Comparison of ENCODE assay signal across 19 cellular contexts in genomic region chr2:197358927-197359326, GRCh38. TPM values are rescaled to one million over a fixed set of nuclear protein-coding genes. Genes with fewer than 3 reads are reported as not detected.
DNase-seq lines count a peak whose midpoint lies in the region; ATAC-seq and FAIRE-seq lines count a peak whose summit lies in the region.
"Had no signal": no experiment of that assay in that cellular context is flagged by ENCODE, and none has a peak within 500 bp of the region (broad histone marks: within the 10 kb centered on the region; RNA-seq: fewer than 3 reads in every experiment).

No MANE protein-coding gene starts in this region.

- intact Hi-C loops in activated T-helper 2 cell treated with anti-CD3 and anti-CD28 coated beads, Interferon-gamma antibody, Interleukin-2, Interleukin-4, amounts not matched to agents 10 μg/mL and 5 μg/mL and 100 μg/mL, durations not matched to agents 14 hours and 24 hours and 36 hours (cut with micrococcal nuclease): no loop called here

- no peaks in the 10 kb centered on the region for H3K36me3 Mint-ChIP-seq in activated T-cell treated with anti-CD3 and anti-CD28 coated beads, Interleukin-2, amount 50 U/mL, for 24 hours (ENCODE audit: low read depth)
- peaks cover 3% of the 10 kb centered on the region for H3K36me3 Mint-ChIP-seq in activated T-helper 2 cell treated with anti-CD3 and anti-CD28 coated beads, Interferon-gamma antibody, Interleukin-2, Interleukin-4, amounts not matched to agents 10 μg/mL and 5 μg/mL and 100 μg/mL, durations not matched to agents 14 hours and 24 hours and 36 hours (ENCODE audit: low read depth)
- no peaks in the 10 kb centered on the region for H3K36me3 Mint-ChIP-seq in naive thymus-derived CD8-positive, alpha-beta T cell
- H3K36me3 Mint-ChIP-seq: immature natural killer cell had no signal

- peak overlapping the region; percentile 84 for H3K27ac Mint-ChIP-seq in activated T-cell treated with anti-CD3 and anti-CD28 coated beads, Interleukin-2, amount 50 U/mL, for 24 hours
- peak overlapping the region; percentile 1 for H3K27ac Mint-ChIP-seq in activated T-helper 2 cell treated with anti-CD3 and anti-CD28 coated beads, Interferon-gamma antibody, Interleukin-2, Interleukin-4, amounts not matched to agents 10 μg/mL and 5 μg/mL and 100 μg/mL, durations not matched to agents 14 hours and 24 hours and 36 hours
- H3K27ac Mint-ChIP-seq in naive thymus-derived CD8-positive, alpha-beta T cell: peak overlapping the region in 6 of 10 donors; percentile 37 to 78 (median 65)
- H3K27ac Mint-ChIP-seq: immature natural killer cell had no signal

- H3K27me3 Mint-ChIP-seq in activated T-cell treated with anti-CD3 and anti-CD28 coated beads, Interleukin-2, amount 50 U/mL, for 24 hours: no peaks in the 10 kb centered on the region
- no peaks in the 10 kb centered on the region for H3K27me3 Mint-ChIP-seq in activated T-helper 2 cell treated with anti-CD3 and anti-CD28 coated beads, Interferon-gamma antibody, Interleukin-2, Interleukin-4, amounts not matched to agents 10 μg/mL and 5 μg/mL and 100 μg/mL, durations not matched to agents 14 hours and 24 hours and 36 hours (ENCODE audit: low read depth)
- no peaks in the 10 kb centered on the region for H3K27me3 Mint-ChIP-seq in naive thymus-derived CD8-positive, alpha-beta T cell

- H3K9me3 Mint-ChIP-seq in activated T-cell treated with anti-CD3 and anti-CD28 coated beads, Interleukin-2, amount 50 U/mL, for 24 hours: peaks cover 5% of the 10 kb centered on the region
- H3K9me3 Mint-ChIP-seq in activated T-helper 2 cell treated with anti-CD3 and anti-CD28 coated beads, Interferon-gamma antibody, Interleukin-2, Interleukin-4, amounts not matched to agents 10 μg/mL and 5 μg/mL and 100 μg/mL, durations not matched to agents 14 hours and 24 hours and 36 hours: peaks cover 8% of the 10 kb centered on the region
- H3K9me3 Mint-ChIP-seq in naive thymus-derived CD8-positive, alpha-beta T cell: no peaks in the 10 kb centered on the region
- H3K9me3 Mint-ChIP-seq: immature natural killer cell had no signal

- FAIRE-seq in HTR-8/SVneo (lab: Jason Lieb, UNC): no peak
- FAIRE-seq: A204.1, GM18507 had no signal

- peak; percentile 57 to 78 for ATAC-seq in naive thymus-derived CD8-positive, alpha-beta T cell
- ATAC-seq: esophagus mucosa, heart left ventricle had no signal

- H3K4me3 Mint-ChIP-seq in activated T-cell treated with anti-CD3 and anti-CD28 coated beads, Interleukin-2, amount 50 U/mL, for 24 hours: no peak overlapping the region
- no peak overlapping the region for H3K4me3 Mint-ChIP-seq in activated T-helper 2 cell treated with anti-CD3 and anti-CD28 coated beads, Interferon-gamma antibody, Interleukin-2, Interleukin-4, amounts not matched to agents 10 μg/mL and 5 μg/mL and 100 μg/mL, durations not matched to agents 14 hours and 24 hours and 36 hours (ENCODE audit: low read depth)
- peak overlapping the region in 3 of 10 donors; percentile 1 to 48 (median 14) for H3K4me3 Mint-ChIP-seq in naive thymus-derived CD8-positive, alpha-beta T cell
- H3K4me3 Mint-ChIP-seq: immature natural killer cell had no signal

- POLR2A ChIA-PET in naive thymus-derived CD8-positive, alpha-beta T cell (lab: Charles Lee): interaction anchor here (0.6 to 1.8 kb wide), 4 partner anchors 15 to 160 kb away, joined by 3 to 4 read pairs (median 4); partner anchors contain the start of gene ANKRD44

- peaks cover 49% of the 10 kb centered on the region for H3K4me1 Mint-ChIP-seq in activated T-cell treated with anti-CD3 and anti-CD28 coated beads, Interleukin-2, amount 50 U/mL, for 24 hours (ENCODE audit: low read depth)
- peaks cover 23% of the 10 kb centered on the region for H3K4me1 Mint-ChIP-seq in activated T-helper 2 cell treated with anti-CD3 and anti-CD28 coated beads, Interferon-gamma antibody, Interleukin-2, Interleukin-4, amounts not matched to agents 10 μg/mL and 5 μg/mL and 100 μg/mL, durations not matched to agents 14 hours and 24 hours and 36 hours (ENCODE audit: low read depth)
- peaks cover 14 to 28% (median 20%) of the 10 kb centered on the region in 4 donors for H3K4me1 Mint-ChIP-seq in naive thymus-derived CD8-positive, alpha-beta T cell
- H3K4me1 Mint-ChIP-seq: immature natural killer cell had no signal

- no peak for DNase-seq in activated T-cell treated with anti-CD3 and anti-CD28 coated beads, Interleukin-2, amount 50 U/mL, for 24 hours
- DNase-seq in activated T-cell treated with anti-CD3 and anti-CD28 coated beads, Interleukin-2, amount 50 U/mL, for 1 hour: no peak
- DNase-seq in HT1080 (ENCODE audit: low read depth) (peak; percentile 51), NCI-H187 treated with DMSO at 0.1 percent for 48 hours (lab: John Stamatoyannopoulos, UW) (no peak), SKM-1 treated with dmso at 0.1 percent for 144 hours (lab: John Stamatoyannopoulos, UW; ENCODE audit: unreplicated experiment) (no peak), HTR-8/SVneo (ENCODE audit: insufficient read length, low spot score) (no peak)
- DNase-seq in activated T-helper 2 cell treated with anti-CD3 and anti-CD28 coated beads, Interferon-gamma antibody, Interleukin-2, Interleukin-4, amounts not matched to agents 10 μg/mL and 5 μg/mL and 100 μg/mL, durations not matched to agents 14 hours and 24 hours and 36 hours (ENCODE audit: low spot score): no peak
- DNase-seq in naive thymus-derived CD8-positive, alpha-beta T cell: peak in 2 of 10 donors; percentile 23 to 26
- DNase-seq: DMS53, H7, heart left ventricle, immature natural killer cell, Kasumi-1, NCI-H1417 treated with DMSO at 0.1 percent for 48 hours, posterior cingulate gyrus, RPMI8226 had no signal

RNA-seq across cellular contexts. Expression of gene ANKRD44, which starts 48.3 kb away (rescaled TPM):
- total RNA-seq in HT1080 (2014; rRNA removed; shearing (Covaris generic)): 10.4 and 16.0 TPM in 2 replicates
- 5.3 and 5.8 TPM in 2 replicates for polyA plus RNA-seq in HT1080 (2015; cell fraction: cytosol; rRNA removed)
- polyA plus RNA-seq in HT1080 (2015; cell fraction: nucleus; rRNA removed): 14.8 and 15.1 TPM in 2 replicates
- 107 and 120 TPM in 2 replicates for total RNA-seq in activated T-helper 2 cell treated with anti-CD3 and anti-CD28 coated beads, Interferon-gamma antibody, Interleukin-2, Interleukin-4, amounts not matched to agents 10 μg/mL and 5 μg/mL and 100 μg/mL, durations not matched to agents 14 hours and 24 hours and 36 hours
- 100 to 1,000 TPM; 269 to 279 TPM for total RNA-seq in naive thymus-derived CD8-positive, alpha-beta T cell
- 10 to 100 TPM; 85.8 to 96.1 (median 94.2) TPM for polyA plus RNA-seq in naive thymus-derived CD8-positive, alpha-beta T cell

Comparison
In these comparisons a context has a peak if more than half of its experiments do, and no peak if none do; other contexts are left out.
1. H3K27ac Mint-ChIP-seq: peak in every context shown above with its lines; median percentile 84 in activated T-cell treated with anti-CD3 and anti-CD28 coated beads, Interleukin-2, amount 50 U/mL, for 24 hours; 65 in naive thymus-derived CD8-positive, alpha-beta T cell; 1 in activated T-helper 2 cell treated with anti-CD3 and anti-CD28 coated beads, Interferon-gamma antibody, Interleukin-2, Interleukin-4, amounts not matched to agents 10 μg/mL and 5 μg/mL and 100 μg/mL, durations not matched to agents 14 hours and 24 hours and 36 hours.